24 cellular contexts compared by ENCODE assay signal in the genomic region with DNA sequence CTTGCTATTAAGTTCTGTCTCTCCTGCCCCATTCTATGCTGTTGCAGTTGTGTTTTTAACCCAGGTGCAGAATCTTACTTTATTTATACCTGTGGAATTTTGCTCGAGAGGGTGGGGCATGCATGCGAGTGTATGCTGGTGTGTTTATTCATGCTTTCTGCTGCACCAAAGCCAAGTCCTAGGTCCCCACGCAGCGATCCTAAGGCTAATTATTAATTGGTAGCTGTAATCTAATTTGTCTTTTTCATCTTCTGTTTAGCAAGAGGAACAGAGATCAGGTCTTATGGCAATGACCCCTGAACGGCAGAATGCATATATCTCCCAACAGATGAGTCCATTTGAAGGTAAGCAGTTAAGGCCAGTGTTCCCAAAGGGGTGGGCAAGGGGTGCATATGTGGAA. TPM values are rescaled to one million over a fixed set of nuclear protein-coding genes. Genes with fewer than 3 reads are reported as not detected.
DNase-seq lines count a peak whose midpoint lies in the region; ATAC-seq and TF ChIP-seq lines count a peak whose summit lies in the region.
"Had no signal": no experiment of that assay in that cellular context is flagged by ENCODE, and none has a peak within 500 bp of the region (broad histone marks: within the 10 kb centered on the region; RNA-seq: fewer than 3 reads in every experiment).

No MANE protein-coding gene starts in this region.

- H3K36me3 ChIP-seq in body of pancreas (replicated peaks in 1 of 2; ENCODE audit: insufficient read depth in 1 of 2, low read depth in 2 of 2) (no peaks in the 10 kb centered on the region), vagina (no peaks in the 10 kb centered on the region)
- H3K36me3 ChIP-seq: BE2C; BLaER1 treated with 17β-estradiol and CSF1 and Interleukin-3, amounts not matched to agents 10 nM and 100 nM had no signal

- H3K36me3 Mint-ChIP-seq in nephron (ENCODE audit: low read depth): no peaks in the 10 kb centered on the region
- H3K36me3 Mint-ChIP-seq: CD14-positive monocyte had no signal

- no peak for TF ChIP-seq POLR2A in body of pancreas (IDR thresholded peaks at IDR 0.05)
- TF ChIP-seq POLR2A in vagina (IDR thresholded peaks at IDR 0.05): no peak

- peak overlapping the region in 2 of 3 experiments; percentile 44 to 95 for H3K27ac Mint-ChIP-seq in nephron
- H3K27ac Mint-ChIP-seq: CD14-positive monocyte; CD4-positive, alpha-beta T cell; GM23338 had no signal

- DNase-seq in body of pancreas (peak in 1 of 4 donors; percentile 19), left lobe of liver (ENCODE audit: low spot score) (peak; percentile 54), vagina (ENCODE audit: extremely low spot score in 2 of 2) (no peak), SW 1271 (lab: John Stamatoyannopoulos, UW) (no peak), OCI-M1 (lab: John Stamatoyannopoulos, UW) (no peak)
- no peak for DNase-seq in activated CD4-positive, alpha-beta T cell treated with anti-CD3 and anti-CD28 coated beads for 48 hours
- DNase-seq: 8988T; ACHN; AML-193; BE2C; CD4-positive, alpha-beta T cell; CD8-positive, alpha-beta memory T cell; DMS 273 treated with DMSO at 0.1 percent for 48 hours; DMS79; EL; GDM1 had no signal

- no peak for TF ChIP-seq CTCF in body of pancreas (IDR thresholded peaks at IDR 0.05)
- TF ChIP-seq CTCF in nephron (IDR thresholded peaks at IDR 0.05; ENCODE audit: unreplicated experiment in 3 of 3): no peak
- TF ChIP-seq CTCF in vagina (IDR thresholded peaks at IDR 0.05): no peak

- H3K27ac ChIP-seq in body of pancreas (peak overlapping the region in 3 of 4 donors; percentile 84 to 93 (median 89)), vagina (peak overlapping the region; percentile 57)
- H3K27ac ChIP-seq: A549; BLaER1 treated with 17β-estradiol and CSF1 and Interleukin-3, amounts not matched to agents 10 nM and 100 nM had no signal

- H3K27me3 ChIP-seq in body of pancreas: no peaks in the 10 kb centered on the region
- H3K27me3 ChIP-seq in vagina: no peaks in the 10 kb centered on the region
- H3K27me3 ChIP-seq: BE2C; BLaER1 treated with 17β-estradiol and CSF1 and Interleukin-3, amounts not matched to agents 10 nM and 100 nM had no signal

- 15 to 17% methylated on average over 5 of the region's 5 CpGs for WGBS in body of pancreas, 2 donors

- peaks cover 3% of the 10 kb centered on the region for H3K27me3 Mint-ChIP-seq in nephron (ENCODE audit: low read depth)
- H3K27me3 Mint-ChIP-seq: CD4-positive, alpha-beta T cell had no signal

- H3K4me3 ChIP-seq in body of pancreas: no peak overlapping the region
- H3K4me3 ChIP-seq in vagina: no peak overlapping the region
- H3K4me3 ChIP-seq: A549; BLaER1 treated with 17β-estradiol and CSF1 and Interleukin-3, amounts not matched to agents 10 nM and 100 nM; GM12878; GM23338 had no signal

- H3K4me3 Mint-ChIP-seq in nephron: no peak overlapping the region
- H3K4me3 Mint-ChIP-seq: CD14-positive monocyte; CD4-positive, alpha-beta T cell; CD8-positive, alpha-beta memory T cell; GM23338; H9 had no signal

- peaks cover 14% of the 10 kb centered on the region for H3K4me1 Mint-ChIP-seq in nephron
- H3K4me1 Mint-ChIP-seq: CD8-positive, alpha-beta memory T cell had no signal

- peaks cover 55% of the 10 kb centered on the region for H3K4me1 ChIP-seq in body of pancreas
- H3K4me1 ChIP-seq in vagina: peaks cover 10% of the 10 kb centered on the region
- H3K4me1 ChIP-seq: A549, BE2C had no signal

- peaks cover 6% of the 10 kb centered on the region for H3K9me3 Mint-ChIP-seq in nephron
- H3K9me3 Mint-ChIP-seq: CD14-positive monocyte; CD4-positive, alpha-beta T cell; CD8-positive, alpha-beta memory T cell; GM23338 had no signal

- H3K9me3 ChIP-seq in body of pancreas (no peaks in the 10 kb centered on the region), vagina (no peaks in the 10 kb centered on the region)
- H3K9me3 ChIP-seq: A549; BE2C; BLaER1 treated with 17β-estradiol and CSF1 and Interleukin-3, amounts not matched to agents 10 nM and 100 nM had no signal

- ATAC-seq in body of pancreas: no peak
- peak; percentile 45 for ATAC-seq in left lobe of liver
- ATAC-seq: A549, GM12878, HCT116 had no signal

- intact Hi-C loops in body of pancreas (cut with DNase I) (no loop called here), vagina (cut with DNase I) (loop anchor here (10.0 kb wide), 1 partner anchor 135 kb away; no protein-coding TSS in a partner anchor)

RNA-seq across cellular contexts. Expression of a gene that starts 58.7 kb away (rescaled TPM):
- total RNA-seq in body of pancreas (1 to 10 TPM; 5.3 to 5.4 TPM), left lobe of liver (17.2 TPM), vagina (13.3 TPM)
